ENCODE assay signal across 30 cellular contexts in the genomic region with DNA sequence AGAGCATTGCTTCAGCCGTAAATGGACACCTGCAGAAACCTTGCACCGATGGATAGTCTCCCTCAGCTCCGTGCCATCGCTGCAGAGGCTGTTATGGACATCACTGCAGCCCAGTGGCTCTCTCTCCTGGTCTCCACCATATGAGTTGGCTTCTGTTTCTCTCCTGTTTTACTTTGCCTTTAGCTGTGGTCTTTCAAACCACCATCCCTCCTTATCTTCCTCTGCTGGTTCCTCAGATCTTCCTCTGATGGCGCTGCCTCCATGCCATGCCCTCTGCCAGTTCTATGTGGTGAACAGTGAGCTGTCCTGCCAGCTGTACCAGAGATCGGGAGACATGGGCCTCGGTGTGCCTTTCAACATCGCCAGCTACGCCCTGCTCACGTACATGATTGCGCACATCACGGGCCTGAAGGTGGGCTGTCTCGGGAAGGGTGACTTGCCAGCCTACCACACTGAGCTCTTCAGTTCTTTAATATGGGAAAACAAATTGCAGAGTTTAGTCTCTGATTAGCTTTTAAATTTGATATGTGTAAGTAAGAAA. TPM values are rescaled to one million over a fixed set of nuclear protein-coding genes. Genes with fewer than 3 reads are reported as not detected.
DNase-seq lines count a peak whose midpoint lies in the region; ATAC-seq and TF ChIP-seq lines count a peak whose summit lies in the region.
"Had no signal": no experiment of that assay in that cellular context is flagged by ENCODE, and none has a peak within 500 bp of the region (broad histone marks: within the 10 kb centered on the region; RNA-seq: fewer than 3 reads in every experiment).

No MANE protein-coding gene starts in this region.

- no peaks in the 10 kb centered on the region for H3K4me1 ChIP-seq in endodermal cell (ENCODE audit: control insufficient read depth, insufficient read depth, low read length)
- H3K4me1 ChIP-seq: right lobe of liver, spleen, thyroid gland had no signal

- H3K27me3 Mint-ChIP-seq in activated naive CD8-positive, alpha-beta T cell treated with anti-CD3 and anti-CD28 coated beads, Interleukin-2, amount 10 ng/mL, durations not matched to agents 7 days and 5 days: no peaks in the 10 kb centered on the region
- no peaks in the 10 kb centered on the region for H3K27me3 Mint-ChIP-seq in activated naive CD8-positive, alpha-beta T cell treated with anti-CD3 and anti-CD28 coated beads, Interleukin-2, amount 50 U/mL, for 24 hours
- H3K27me3 Mint-ChIP-seq in endodermal cell (ENCODE audit: insufficient read depth): no peaks in the 10 kb centered on the region
- H3K27me3 Mint-ChIP-seq: stimulated activated naive CD8-positive, alpha-beta T cell treated with anti-CD3 and anti-CD28 coated beads, Interleukin-15, amount 100 ng/mL, for 72 hours had no signal

- DNase-seq in activated naive CD8-positive, alpha-beta T cell treated with anti-CD3 and anti-CD28 coated beads, Interleukin-2, amount 10 ng/mL, durations not matched to agents 7 days and 5 days: no peak
- DNase-seq in activated naive CD8-positive, alpha-beta T cell treated with anti-CD3 and anti-CD28 coated beads, Interleukin-2, amount 50 U/mL, for 24 hours: no peak
- DNase-seq in RWPE1 (ENCODE audit: low spot score) (no peak), endodermal cell (peak; percentile 17), dorsolateral prefrontal cortex (no peak), NCI-H2081 treated with DMSO at 0.1 percent for 48 hours (lab: John Stamatoyannopoulos, UW) (no peak)
- DNase-seq in stimulated activated naive CD4-positive, alpha-beta T cell treated with Interleukin-2 at 50 U/mL for 16 hours (lab: John Stamatoyannopoulos, UW): no peak
- DNase-seq: activated CD4-positive, alpha-beta T cell treated with anti-CD3 and anti-CD28 coated beads for 48 hours; C1 segment of cervical spinal cord; caudate nucleus; COR-L47; DMS53; foreskin fibroblast; IMR-90; mesenchymal stem cell; MV-4-11; NCI-H1436; NCI-H2107; NCI-H345; right lobe of liver; SHP77; spleen; stimulated activated CD4-positive, alpha-beta T cell treated with anti-CD3 and anti-CD28 coated beads, Interleukin-2, amount 100 ng/mL, for 24 hours; stimulated activated naive CD8-positive, alpha-beta T cell treated with anti-CD3 and anti-CD28 coated beads, Interleukin-15, amount 100 ng/mL, for 72 hours; T1000; thyroid gland had no signal

- H3K36me3 Mint-ChIP-seq in activated naive CD8-positive, alpha-beta T cell treated with anti-CD3 and anti-CD28 coated beads, Interleukin-2, amount 10 ng/mL, durations not matched to agents 7 days and 5 days: peaks cover 41% of the 10 kb centered on the region
- H3K36me3 Mint-ChIP-seq in activated naive CD8-positive, alpha-beta T cell treated with anti-CD3 and anti-CD28 coated beads, Interleukin-2, amount 50 U/mL, for 24 hours (ENCODE audit: low read depth): peaks cover 71% of the 10 kb centered on the region
- peaks cover 68% of the 10 kb centered on the region for H3K36me3 Mint-ChIP-seq in endodermal cell (ENCODE audit: low read depth)

- no peak overlapping the region for H3K9ac ChIP-seq in endodermal cell (ENCODE audit: extremely low read depth, low read length, poor library complexity, severe bottlenecking)

- peaks cover 88% of the 10 kb centered on the region for H3K36me3 ChIP-seq in endodermal cell (ENCODE audit: control insufficient read depth, insufficient read depth, low read length)

- 97 to 98% methylated on average over 13 of the region's 13 CpGs for WGBS in endodermal cell (ENCODE audit: insufficient coverage in 1 of 2, insufficient read length in 1 of 2), 2 experiments

- TF ChIP-seq CTCF in RWPE1 (conservative IDR thresholded peaks at IDR 0.05; ENCODE audit: low read depth) (no peak), endodermal cell (conservative IDR thresholded peaks at IDR 0.05) (no peak), dorsolateral prefrontal cortex (IDR thresholded peaks at IDR 0.05 in 54 of 56, conservative IDR thresholded peaks at IDR 0.05 in 2 of 56; ENCODE audit: low read depth in 1 of 56, partially characterized antibody in 56 of 56) (no peak)

- intact Hi-C loops in dorsolateral prefrontal cortex (cut with DNase I): no loop called here

- H3K9me3 ChIP-seq in endodermal cell (ENCODE audit: control insufficient read depth, low read length): peaks cover 7% of the 10 kb centered on the region
- H3K9me3 ChIP-seq: esophagus muscularis mucosa, right lobe of liver, spleen, thyroid gland had no signal

- H3K27ac Mint-ChIP-seq in activated naive CD8-positive, alpha-beta T cell treated with anti-CD3 and anti-CD28 coated beads, Interleukin-2, amount 10 ng/mL, durations not matched to agents 7 days and 5 days: peak overlapping the region; percentile 9
- no peak overlapping the region for H3K27ac Mint-ChIP-seq in activated naive CD8-positive, alpha-beta T cell treated with anti-CD3 and anti-CD28 coated beads, Interleukin-2, amount 50 U/mL, for 24 hours
- no peak overlapping the region for H3K27ac Mint-ChIP-seq in endodermal cell

- POLR2A ChIA-PET in activated naive CD8-positive, alpha-beta T cell treated with anti-CD3 and anti-CD28 coated beads, Interleukin-2, amount 10 ng/mL, durations not matched to agents 7 days and 5 days (lab: Charles Lee): interaction anchor here (1.5 to 2.9 kb wide), 2 partner anchors 11 to 12 kb away, joined by 4 to 14 read pairs; no protein-coding TSS in a partner anchor
- POLR2A ChIA-PET in RWPE1 (lab: Yijun Ruan, JAX; ENCODE audit: low non-redundant PET): interaction anchor here (0.6 kb wide), 1 partner anchor 43 kb away, joined by 3 read pairs; no protein-coding TSS in a partner anchor

- H3K4me1 Mint-ChIP-seq in activated naive CD8-positive, alpha-beta T cell treated with anti-CD3 and anti-CD28 coated beads, Interleukin-2, amount 10 ng/mL, durations not matched to agents 7 days and 5 days: peaks cover 14% of the 10 kb centered on the region
- peaks cover 3% of the 10 kb centered on the region for H3K4me1 Mint-ChIP-seq in activated naive CD8-positive, alpha-beta T cell treated with anti-CD3 and anti-CD28 coated beads, Interleukin-2, amount 50 U/mL, for 24 hours
- no peaks in the 10 kb centered on the region for H3K4me1 Mint-ChIP-seq in endodermal cell

- no peaks in the 10 kb centered on the region for H3K9me3 Mint-ChIP-seq in activated naive CD8-positive, alpha-beta T cell treated with anti-CD3 and anti-CD28 coated beads, Interleukin-2, amount 10 ng/mL, durations not matched to agents 7 days and 5 days
- H3K9me3 Mint-ChIP-seq in activated naive CD8-positive, alpha-beta T cell treated with anti-CD3 and anti-CD28 coated beads, Interleukin-2, amount 50 U/mL, for 24 hours: peaks cover 6% of the 10 kb centered on the region
- no peaks in the 10 kb centered on the region for H3K9me3 Mint-ChIP-seq in endodermal cell

- H3K27ac ChIP-seq in RWPE1 (peak overlapping the region; percentile 17; the same call in 1 of the 2 replicates), endodermal cell (ENCODE audit: low read depth, low read length) (no peak overlapping the region), dorsolateral prefrontal cortex (peak overlapping the region in 3 of 59 donors; percentile 10 to 63 (median 29))
- H3K27ac ChIP-seq: coronary artery, esophagus muscularis mucosa, right lobe of liver, spleen, thyroid gland, VCaP had no signal

- CTCF ChIA-PET in RWPE1 (lab: Yijun Ruan, JAX): interaction anchor here (0.5 to 0.6 kb wide), 2 partner anchors 30 to 75 kb away, joined by 3 read pairs; no protein-coding TSS in a partner anchor

- no peak overlapping the region for H3K4me3 Mint-ChIP-seq in activated naive CD8-positive, alpha-beta T cell treated with anti-CD3 and anti-CD28 coated beads, Interleukin-2, amount 10 ng/mL, durations not matched to agents 7 days and 5 days
- no peak overlapping the region for H3K4me3 Mint-ChIP-seq in activated naive CD8-positive, alpha-beta T cell treated with anti-CD3 and anti-CD28 coated beads, Interleukin-2, amount 50 U/mL, for 24 hours
- H3K4me3 Mint-ChIP-seq in endodermal cell: no peak overlapping the region
- H3K4me3 Mint-ChIP-seq: stimulated activated naive CD8-positive, alpha-beta T cell treated with anti-CD3 and anti-CD28 coated beads, Interleukin-15, amount 100 ng/mL, for 72 hours had no signal

- ATAC-seq in activated naive CD8-positive, alpha-beta T cell treated with anti-CD3 and anti-CD28 coated beads, Interleukin-2, amount 10 ng/mL, durations not matched to agents 7 days and 5 days (ENCODE audit: low read depth): no peak
- ATAC-seq in activated naive CD8-positive, alpha-beta T cell treated with anti-CD3 and anti-CD28 coated beads, Interleukin-2, amount 50 U/mL, for 24 hours: no peak
- ATAC-seq: left lobe of liver; stimulated activated naive CD8-positive, alpha-beta T cell treated with anti-CD3 and anti-CD28 coated beads, Interleukin-15, amount 100 ng/mL, for 72 hours had no signal

- H3K27me3 ChIP-seq in endodermal cell (ENCODE audit: control insufficient read depth, insufficient read depth, low read length, poor library complexity, severe bottlenecking) (no peaks in the 10 kb centered on the region), dorsolateral prefrontal cortex (peaks cover 0 to 3% (median 0%) of the 10 kb centered on the region in 45 donors)
- H3K27me3 ChIP-seq: esophagus muscularis mucosa, right lobe of liver, spleen, thyroid gland had no signal

- H3K4me3 ChIP-seq in endodermal cell (ENCODE audit: low read length): no peak overlapping the region
- H3K4me3 ChIP-seq in dorsolateral prefrontal cortex: no peak overlapping the region
- H3K4me3 ChIP-seq: coronary artery, esophagus muscularis mucosa, right lobe of liver, spleen, thyroid gland had no signal

RNA-seq across cellular contexts. Expression of a gene that starts 13.1 kb away (rescaled TPM):
- total RNA-seq in activated naive CD8-positive, alpha-beta T cell treated with anti-CD3 and anti-CD28 coated beads, Interleukin-2, amount 10 ng/mL, durations not matched to agents 7 days and 5 days: 100 to 1,000 TPM; 306 to 322 TPM
- total RNA-seq in endodermal cell (10 to 100 TPM; 81.9 to 90.0 TPM), dorsolateral prefrontal cortex (10 to 100 TPM in 48 of 120 experiments, 1 to 10 TPM in 72; 1.1 to 47.4 (median 8.1) TPM)
- 258 TPM for polyA plus RNA-seq in endodermal cell (2013, experiment 1 of 2)
- polyA plus RNA-seq in endodermal cell (2013, experiment 2 of 2): 232 TPM

RNA-seq across cellular contexts. Expression of a gene that starts 41.9 kb away (rescaled TPM):
- total RNA-seq in activated naive CD8-positive, alpha-beta T cell treated with anti-CD3 and anti-CD28 coated beads, Interleukin-2, amount 10 ng/mL, durations not matched to agents 7 days and 5 days: 10 to 100 TPM; 76.0 to 79.5 TPM
- total RNA-seq in endodermal cell: 10 to 100 TPM; 85.7 to 89.5 TPM
- polyA plus RNA-seq in endodermal cell (2013, experiment 1 of 2): 47.9 TPM
- polyA plus RNA-seq in endodermal cell (2013, experiment 2 of 2): 33.7 TPM
- total RNA-seq in dorsolateral prefrontal cortex: 100 to 1,000 TPM in 7 of 120 experiments, 10 to 100 TPM in 113; 10.5 to 186 (median 42.7) TPM
